In genomic region chr14:92502541-92503286, GRCh38 we compare ENCODE assay signal across 27 cellular contexts. TPM values are rescaled to one million over a fixed set of nuclear protein-coding genes. Genes with fewer than 3 reads are reported as not detected.
DNase-seq lines count a peak whose midpoint lies in the region; ATAC-seq, FAIRE-seq and TF ChIP-seq lines count a peak whose summit lies in the region.
"Had no signal": no experiment of that assay in that cellular context is flagged by ENCODE, and none has a peak within 500 bp of the region (broad histone marks: within the 10 kb centered on the region; RNA-seq: fewer than 3 reads in every experiment).

No MANE protein-coding gene starts in this region.

- H3K14ac ChIP-seq in mesenchymal stem cell (ENCODE audit: low read length in 2 of 2), result no peak overlapping the region

- H3K27ac ChIP-seq in astrocyte (ENCODE audit: low read depth, low read length), result no peak overlapping the region
- no peak overlapping the region for H3K27ac ChIP-seq in mesenchymal stem cell (ENCODE audit: low read length, poor library complexity, severe bottlenecking)
- H3K27ac ChIP-seq: 22Rv1, esophagus squamous epithelium, KMS-11, ovary, right lobe of liver had no signal

- H3K27me3 Mint-ChIP-seq in astrocyte (ENCODE audit: low read depth, unreplicated experiment), result peaks cover 4% of the 10 kb centered on the region
- H3K27me3 Mint-ChIP-seq: activated naive CD4-positive, alpha-beta T cell treated with anti-CD3 and anti-CD28 coated beads, Interleukin-2, amount 50 U/mL, for 24 hours; T-cell had no signal

- no peak overlapping the region for H3K4me3 Mint-ChIP-seq in astrocyte (ENCODE audit: unreplicated experiment)
- H3K4me3 Mint-ChIP-seq in stimulated activated effector memory CD8-positive, alpha-beta T cell treated with anti-CD3 and anti-CD28 coated beads, Interleukin-12 subunit alpha, Interleukin-12 subunit beta, amount 100 ng/mL, for 72 hours, result no peak overlapping the region
- H3K4me3 Mint-ChIP-seq: activated naive CD4-positive, alpha-beta T cell treated with anti-CD3 and anti-CD28 coated beads, Interleukin-2, amount 50 U/mL, for 24 hours; activated T-cell treated with anti-CD3 and anti-CD28 coated beads, Interleukin-2, amount 50 U/mL, for 72 hours; effector memory CD8-positive, alpha-beta T cell; mesothelial cell of epicardium; natural killer cell; T-cell had no signal

- no peaks in the 10 kb centered on the region for H3K36me3 Mint-ChIP-seq in astrocyte (ENCODE audit: low read depth, unreplicated experiment)
- no peaks in the 10 kb centered on the region for H3K36me3 Mint-ChIP-seq in stimulated activated effector memory CD8-positive, alpha-beta T cell treated with anti-CD3 and anti-CD28 coated beads, Interleukin-12 subunit alpha, Interleukin-12 subunit beta, amount 100 ng/mL, for 72 hours
- H3K36me3 Mint-ChIP-seq: activated naive CD4-positive, alpha-beta T cell treated with anti-CD3 and anti-CD28 coated beads, Interleukin-2, amount 50 U/mL, for 24 hours; mesothelial cell of epicardium; natural killer cell; T-cell had no signal

- H3K79me2 ChIP-seq in astrocyte (ENCODE audit: insufficient read depth, low read length), result no peaks in the 10 kb centered on the region

- H3K9ac ChIP-seq in astrocyte (ENCODE audit: low read length) (no peak overlapping the region), mesenchymal stem cell (ENCODE audit: low read length) (no peak overlapping the region)
- H3K9ac ChIP-seq: KMS-11 had no signal

- peak overlapping the region; percentile 7 for H4K8ac ChIP-seq in mesenchymal stem cell (ENCODE audit: low read length)

- H2BK12ac ChIP-seq in mesenchymal stem cell (ENCODE audit: low read length in 2 of 2), result peak overlapping the region; percentile 64 to 68

- H3K18ac ChIP-seq in mesenchymal stem cell (ENCODE audit: low read depth in 1 of 2, low read length in 2 of 2), result peak overlapping the region in 1 of 2 experiments; percentile 68

- H3K27ac Mint-ChIP-seq in astrocyte (ENCODE audit: unreplicated experiment), result peak overlapping the region; percentile 62
- peak overlapping the region; percentile 40 for H3K27ac Mint-ChIP-seq in stimulated activated effector memory CD8-positive, alpha-beta T cell treated with anti-CD3 and anti-CD28 coated beads, Interleukin-12 subunit alpha, Interleukin-12 subunit beta, amount 100 ng/mL, for 72 hours
- H3K27ac Mint-ChIP-seq: activated naive CD4-positive, alpha-beta T cell treated with anti-CD3 and anti-CD28 coated beads, Interleukin-2, amount 50 U/mL, for 24 hours; activated T-cell treated with anti-CD3 and anti-CD28 coated beads, Interleukin-2, amount 50 U/mL, for 72 hours; natural killer cell; T-cell had no signal

- H3K36me3 ChIP-seq in astrocyte (ENCODE audit: insufficient read depth, low read length) (no peaks in the 10 kb centered on the region), mesenchymal stem cell (ENCODE audit: control insufficient read depth in 1 of 2, insufficient read depth in 2 of 2, low read depth in 1 of 2, low read length in 2 of 2) (no peaks in the 10 kb centered on the region)
- H3K36me3 ChIP-seq: BE2C, esophagus squamous epithelium, ovary, right lobe of liver had no signal

- peaks cover 3% of the 10 kb centered on the region for H3K9me3 Mint-ChIP-seq in astrocyte (ENCODE audit: unreplicated experiment)
- H3K9me3 Mint-ChIP-seq in stimulated activated effector memory CD8-positive, alpha-beta T cell treated with anti-CD3 and anti-CD28 coated beads, Interleukin-12 subunit alpha, Interleukin-12 subunit beta, amount 100 ng/mL, for 72 hours, result no peaks in the 10 kb centered on the region
- H3K9me3 Mint-ChIP-seq: activated naive CD4-positive, alpha-beta T cell treated with anti-CD3 and anti-CD28 coated beads, Interleukin-2, amount 50 U/mL, for 24 hours; activated T-cell treated with anti-CD3 and anti-CD28 coated beads, Interleukin-2, amount 50 U/mL, for 72 hours; effector memory CD8-positive, alpha-beta T cell; mesothelial cell of epicardium; natural killer cell; T-cell had no signal

- TF ChIP-seq CTCF in astrocyte (IDR thresholded peaks at IDR 0.05; ENCODE audit: insufficient read depth, low read depth, low read length), result no peak

- H3K27me3 ChIP-seq in astrocyte (ENCODE audit: insufficient read depth, low read length) (peaks cover 5% of the 10 kb centered on the region), mesenchymal stem cell (ENCODE audit: control insufficient read depth in 1 of 2, insufficient read depth in 1 of 2, low read length in 2 of 2) (no peaks in the 10 kb centered on the region)
- H3K27me3 ChIP-seq: ovary, right lobe of liver had no signal

- WGBS in mesenchymal stem cell, result 91% methylated on average over 9 of the region's 9 CpGs

- peaks cover 31% of the 10 kb centered on the region for H3K4me1 Mint-ChIP-seq in astrocyte (ENCODE audit: low read depth, unreplicated experiment)
- H3K4me1 Mint-ChIP-seq in stimulated activated effector memory CD8-positive, alpha-beta T cell treated with anti-CD3 and anti-CD28 coated beads, Interleukin-12 subunit alpha, Interleukin-12 subunit beta, amount 100 ng/mL, for 72 hours, result peaks cover 29% of the 10 kb centered on the region

- H3K4me1 ChIP-seq in astrocyte (ENCODE audit: insufficient read depth, low read length) (peaks cover 20% of the 10 kb centered on the region), mesenchymal stem cell (ENCODE audit: control insufficient read depth, insufficient read depth, low read depth, low read length) (peaks cover 12% of the 10 kb centered on the region)
- H3K4me1 ChIP-seq: BE2C had no signal

- H3K79me1 ChIP-seq in mesenchymal stem cell (replicated peaks; ENCODE audit: low read length, poor library complexity, severe bottlenecking), result no peaks in the 10 kb centered on the region

- H3K4me2 ChIP-seq in astrocyte (ENCODE audit: low read length), result no peak overlapping the region
- no peak overlapping the region for H3K4me2 ChIP-seq in mesenchymal stem cell (ENCODE audit: low read length, poor library complexity, severe bottlenecking)
- H3K4me2 ChIP-seq: KMS-11 had no signal

- peak overlapping the region; percentile 60 for H2AK5ac ChIP-seq in mesenchymal stem cell (ENCODE audit: low read length, severe bottlenecking)

- peak; percentile 31 for DNase-seq in DMS53 (lab: John Stamatoyannopoulos, UW)
- DNase-seq in DMS53 treated with DMSO at 0.1 percent for 48 hours (lab: John Stamatoyannopoulos, UW; ENCODE audit: unreplicated experiment), result no peak
- no peak for DNase-seq in astrocyte (ENCODE audit: low read depth)
- DNase-seq in mesenchymal stem cell, result no peak
- no peak for DNase-seq in stimulated activated effector memory CD8-positive, alpha-beta T cell treated with anti-CD3 and anti-CD28 coated beads, Interleukin-12 subunit alpha, Interleukin-12 subunit beta, amount 100 ng/mL, for 72 hours (ENCODE audit: low spot score in 2 of 2)
- no peak for DNase-seq in GM19239 (ENCODE audit: insufficient read length, low spot score)
- no peak for DNase-seq in NCI-H226
- no peak for DNase-seq in stimulated activated CD4-positive, alpha-beta T cell treated with anti-CD3 and anti-CD28 coated beads, Interleukin-1b, Interleukin-23, amount 100 ng/mL, for 48 hours
- DNase-seq: activated T-cell treated with anti-CD3 and anti-CD28 coated beads, Interleukin-2, amount 50 U/mL, for 72 hours; BE2C; DMS79 treated with DMSO at 0.1 percent for 48 hours; effector memory CD8-positive, alpha-beta T cell; esophagus squamous epithelium; left colon; natural killer cell; NCI-H146; NCI-H2171; NCI-H69; ovary; SHP77; T-cell had no signal

- peak overlapping the region; percentile 47 to 54 for H3K4ac ChIP-seq in mesenchymal stem cell (ENCODE audit: low read depth in 1 of 2, low read length in 2 of 2)

- H4K91ac ChIP-seq in mesenchymal stem cell (ENCODE audit: low read length), result peak overlapping the region; percentile 70

- H2AFZ ChIP-seq in astrocyte (ENCODE audit: low read depth, low read length), result no peak overlapping the region
- H2AFZ ChIP-seq in mesenchymal stem cell (ENCODE audit: low read depth, low read length), result no peak overlapping the region

- H3K4me3 ChIP-seq in astrocyte (ENCODE audit: insufficient read depth, low read depth, low read length), result no peak overlapping the region
- no peak overlapping the region for H3K4me3 ChIP-seq in mesenchymal stem cell (ENCODE audit: insufficient read depth in 1 of 2, low read depth in 1 of 2, low read length in 2 of 2)
- H3K4me3 ChIP-seq: esophagus squamous epithelium, ovary, right lobe of liver had no signal

- H3K9me3 ChIP-seq in astrocyte (ENCODE audit: insufficient read depth, low read depth, low read length), result no peaks in the 10 kb centered on the region
- H3K9me3 ChIP-seq in mesenchymal stem cell (ENCODE audit: control insufficient read depth, low read length), result no peaks in the 10 kb centered on the region
- H3K9me3 ChIP-seq: BE2C, esophagus squamous epithelium, ovary, right lobe of liver had no signal

- no peaks in the 10 kb centered on the region for H4K20me1 ChIP-seq in astrocyte (ENCODE audit: insufficient read depth, low read length)

- no peak overlapping the region for H2BK15ac ChIP-seq in mesenchymal stem cell (ENCODE audit: low read depth, poor library complexity, severe bottlenecking)

- no peak overlapping the region for H2BK5ac ChIP-seq in mesenchymal stem cell (ENCODE audit: low read depth, low read length, poor library complexity, severe bottlenecking)

- H3K23ac ChIP-seq in mesenchymal stem cell (ENCODE audit: low read length in 2 of 2), result no peak overlapping the region

- H2BK120ac ChIP-seq in mesenchymal stem cell (ENCODE audit: low read depth, low read length), result no peak overlapping the region

- ATAC-seq in stimulated activated effector memory CD8-positive, alpha-beta T cell treated with anti-CD3 and anti-CD28 coated beads, Interleukin-12 subunit alpha, Interleukin-12 subunit beta, amount 100 ng/mL, for 72 hours, result no peak
- ATAC-seq: activated T-cell treated with anti-CD3 and anti-CD28 coated beads, Interleukin-2, amount 50 U/mL, for 72 hours; effector memory CD8-positive, alpha-beta T cell; left colon; natural killer cell; T-cell had no signal

- FAIRE-seq in astrocyte (lab: Jason Lieb, UNC), result no peak
- FAIRE-seq in GM19239 (lab: Jason Lieb, UNC), result no peak
- FAIRE-seq: GM12892 had no signal

RNA-seq across cellular contexts. Expression of gene RIN3, which starts 10.9 kb away (rescaled TPM):
- total RNA-seq in astrocyte, result 24.7 and 28.0 TPM in 2 replicates
- 19.4 TPM for polyA plus RNA-seq in mesenchymal stem cell (2013, experiment 1 of 2)
- polyA plus RNA-seq in mesenchymal stem cell (2013, experiment 2 of 2), result 19.3 TPM
